Comparison of ENCODE assay signal across 8 cellular contexts in the genomic region with DNA sequence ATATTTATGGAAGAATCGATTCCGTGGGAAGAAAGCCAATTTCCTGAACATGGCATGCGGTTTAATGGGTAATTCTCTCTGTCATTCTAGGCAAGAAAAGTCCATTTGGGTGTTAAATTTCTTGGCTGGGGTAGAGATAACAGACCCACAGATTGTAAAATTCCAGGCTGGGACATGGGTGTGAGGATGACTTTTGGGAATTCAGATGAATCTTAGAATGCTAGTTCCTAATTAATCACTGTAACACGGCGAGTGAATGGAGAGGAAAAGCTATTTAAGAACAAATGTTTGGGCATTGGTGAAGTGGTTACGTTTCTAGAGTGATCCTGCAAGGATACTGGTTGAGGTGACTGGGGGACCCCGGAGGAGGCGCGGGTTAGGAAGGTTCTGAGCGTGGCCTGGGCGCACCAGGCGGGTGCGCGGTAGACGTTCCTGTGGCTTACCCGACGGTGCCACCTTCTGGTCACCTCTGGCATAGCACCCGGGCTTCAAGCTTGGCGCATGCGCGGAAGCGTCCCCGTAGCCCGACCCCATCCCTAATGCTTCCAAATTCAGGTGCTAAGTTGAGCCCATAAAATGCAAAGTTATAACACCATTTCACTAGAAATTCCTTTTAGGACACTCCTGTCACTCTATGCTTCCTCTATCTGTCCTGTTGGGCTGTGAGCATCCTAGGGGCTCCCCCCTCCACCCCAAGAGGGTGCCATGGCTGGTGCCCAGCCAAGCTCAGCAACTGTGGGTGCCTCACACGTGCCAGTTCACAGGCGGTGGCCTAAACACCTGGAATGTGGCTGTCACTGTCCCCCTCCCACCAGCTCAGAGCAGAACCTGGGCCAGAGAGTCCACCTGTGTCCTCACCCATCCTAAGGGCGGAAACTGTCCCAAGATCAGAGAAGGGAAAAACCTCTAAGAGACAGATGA.
DNase-seq lines count a peak whose midpoint lies in the region; ATAC-seq and TF ChIP-seq lines count a peak whose summit lies in the region.

No MANE protein-coding gene starts in this region.

- H3K36me3 ChIP-seq in parathyroid adenoma (ENCODE audit: control insufficient read depth, insufficient read depth, low read length) (no peaks in the 10 kb centered on the region), upper lobe of right lung (no peaks in the 10 kb centered on the region)

- TF ChIP-seq CTCF in parathyroid adenoma (IDR thresholded peaks at IDR 0.05) (peak; percentile 98), upper lobe of right lung (IDR thresholded peaks at IDR 0.05) (peak; percentile 99)

- no peaks in the 10 kb centered on the region for H3K9me3 ChIP-seq in parathyroid adenoma (ENCODE audit: control insufficient read depth, low read length)
- H3K9me3 ChIP-seq in upper lobe of right lung = no peaks in the 10 kb centered on the region

- no peaks in the 10 kb centered on the region for H3K79me2 ChIP-seq in parathyroid adenoma

- ATAC-seq in GM21390 (IDR thresholded peaks at IDR 0.05; ENCODE audit: unreplicated experiment) (peak; percentile 85), upper lobe of right lung (peak; percentile 93)

- H3K4me3 ChIP-seq in parathyroid adenoma (ENCODE audit: low read depth, low read length) (no peak overlapping the region), upper lobe of right lung (peak overlapping the region; percentile 15)

- no peaks in the 10 kb centered on the region for H3K27me3 ChIP-seq in parathyroid adenoma (ENCODE audit: control insufficient read depth, insufficient read depth, low read length)
- no peaks in the 10 kb centered on the region for H3K27me3 ChIP-seq in upper lobe of right lung

- intact Hi-C loops in upper lobe of right lung (cut with DNase I) = loop anchor here (5.0 kb wide), 1 partner anchor 104 kb away; a partner anchor contains a TSS

- no peak overlapping the region for H3K9ac ChIP-seq in parathyroid adenoma

- H3K27ac ChIP-seq in parathyroid adenoma (no peak overlapping the region), upper lobe of right lung (no peak overlapping the region)

- H3K4me1 ChIP-seq in parathyroid adenoma (no peaks in the 10 kb centered on the region), upper lobe of right lung (peaks cover 29% of the 10 kb centered on the region)

- H3K4me2 ChIP-seq in parathyroid adenoma (ENCODE audit: low read length) = peak overlapping the region; percentile 9

- peak overlapping the region; percentile 7 for H2AFZ ChIP-seq in parathyroid adenoma

- DNase-seq in DMS79 (lab: John Stamatoyannopoulos, UW) = peak; percentile 19
- DNase-seq in HS-5 (ENCODE audit: low read depth) = peak; percentile 36
- DNase-seq in SHP77 (lab: John Stamatoyannopoulos, UW) = peak; percentile 35 to 47
- peak; percentile 96 for DNase-seq in activated effector memory CD4-positive, alpha-beta T cell treated with anti-CD3 and anti-CD28 coated beads, Interleukin-2, amount 50 U/mL, for 16 hours
- DNase-seq in globus pallidus (ENCODE audit: low spot score) = peak; percentile 76
- DNase-seq in upper lobe of right lung = peak; percentile 92

Comparison
In these comparisons a context has a peak if more than half of its experiments do, and no peak if none do; other contexts are left out.
1. DNase-seq: peak in every context shown above with its lines; median percentile 96 in activated effector memory CD4-positive, alpha-beta T cell treated with anti-CD3 and anti-CD28 coated beads, Interleukin-2, amount 50 U/mL, for 16 hours; 92 in upper lobe of right lung; 76 in globus pallidus; 41 in SHP77; 36 in HS-5; 19 in DMS79.